9 cellular contexts compared by ENCODE assay signal in genomic region chr12:106300761-106301160, GRCh38. TPM values are rescaled to one million over a fixed set of nuclear protein-coding genes. Genes with fewer than 3 reads are reported as not detected.
DNase-seq lines count a peak whose midpoint lies in the region; ATAC-seq and TF ChIP-seq lines count a peak whose summit lies in the region.
"Had no signal": no experiment of that assay in that cellular context is flagged by ENCODE, and none has a peak within 500 bp of the region (broad histone marks: within the 10 kb centered on the region; RNA-seq: fewer than 3 reads in every experiment).

No MANE protein-coding gene starts in this region.

- TF ChIP-seq CTCF in CD14-positive monocyte (IDR thresholded peaks at IDR 0.05) (no peak), IMR-90 (conservative IDR thresholded peaks at IDR 0.05; ENCODE audit: low read depth, low read length) (no peak), osteocyte (IDR thresholded peaks at IDR 0.05) (no peak)

- no peak overlapping the region for H3K4ac ChIP-seq in IMR-90 (ENCODE audit: low read depth, low read length)

- H3K27me3 Mint-ChIP-seq in CD14-positive monocyte (ENCODE audit: low read depth in 3 of 3) (peaks cover 0 to 1% (median 0%) of the 10 kb centered on the region in 3 donors), osteocyte (ENCODE audit: unreplicated experiment) (no peaks in the 10 kb centered on the region)

- H2BK120ac ChIP-seq in IMR-90 (ENCODE audit: low read depth, low read length): peak overlapping the region; percentile 49; the same call in 1 of the 2 replicates

- no peaks in the 10 kb centered on the region for H3K27me3 ChIP-seq in IMR-90 (ENCODE audit: control insufficient read depth, insufficient read depth, low read length)
- H3K27me3 ChIP-seq: uterus had no signal

- H2BK5ac ChIP-seq in IMR-90 (ENCODE audit: low read depth, low read length, poor library complexity, severe bottlenecking): no peak overlapping the region

- CTCF ChIA-PET in IMR-90 (lab: Yijun Ruan, JAX): no interaction called here

- peak overlapping the region; percentile 46; the same call in 1 of the 2 replicates for H2AK5ac ChIP-seq in IMR-90 (ENCODE audit: low read depth, low read length)

- peak overlapping the region in 1 of 2 experiments; percentile 16; a peak in 1 of 4 replicates for H4K8ac ChIP-seq in IMR-90 (ENCODE audit: low read depth in 2 of 2, low read length in 2 of 2)

- H3K27ac Mint-ChIP-seq in CD14-positive monocyte (peak overlapping the region in 5 of 7 donors; percentile 15 to 99 (median 43)), osteocyte (ENCODE audit: unreplicated experiment) (peak overlapping the region; percentile 86)

- H4K91ac ChIP-seq in IMR-90 (ENCODE audit: insufficient read depth, low read depth, low read length): no peak overlapping the region

- no peak overlapping the region for H2AK9ac ChIP-seq in IMR-90 (replicated peaks; ENCODE audit: low read depth, low read length, poor library complexity)

- no peak overlapping the region for H4K5ac ChIP-seq in IMR-90 (ENCODE audit: low read depth, low read length)

- H4K20me1 ChIP-seq in IMR-90 (ENCODE audit: insufficient read depth, low read length): no peaks in the 10 kb centered on the region

- intact Hi-C loops in CD14-positive monocyte (cut with micrococcal nuclease) (loop anchor here (5.0 kb wide), 4 partner anchors 37 to 73 kb away; partner anchors contain the start of genes CKAP4 (in 2 of the 2) and POLR3B (in 2 of the 2)), IMR-90 (cut with micrococcal nuclease) (no loop called here)

- H3K4me1 Mint-ChIP-seq in CD14-positive monocyte: peaks cover 37% of the 10 kb centered on the region
- peaks cover 37% of the 10 kb centered on the region for H3K4me1 Mint-ChIP-seq in osteocyte (ENCODE audit: unreplicated experiment)

- peak overlapping the region; percentile 5; the same call in 1 of the 2 replicates for H3K18ac ChIP-seq in IMR-90 (ENCODE audit: low read depth, low read length)

- H3K79me1 ChIP-seq in IMR-90 (ENCODE audit: low read depth in 1 of 2, low read length in 2 of 2): peaks cover 4 to 25% of the 10 kb centered on the region in 2 experiments; a peak in 3 of 4 replicates

- H2BK15ac ChIP-seq in IMR-90 (ENCODE audit: low read depth, low read length): no peak overlapping the region; the same call in 2 of the 3 replicates

- ATAC-seq in IMR-90 (ENCODE audit: low read depth): no peak
- no peak for ATAC-seq in HG02759 (IDR thresholded peaks at IDR 0.05; ENCODE audit: unreplicated experiment)

- peaks cover 9% of the 10 kb centered on the region for H3K4me1 ChIP-seq in IMR-90 (ENCODE audit: control insufficient read depth, insufficient read depth, low read length)

- no peak overlapping the region for H3K27ac ChIP-seq in IMR-90 (ENCODE audit: insufficient read depth, low read length)

- no peak for TF ChIP-seq RAD21 in IMR-90 (IDR thresholded peaks at IDR 0.05; ENCODE audit: low read length)

- H3K23ac ChIP-seq in IMR-90 (ENCODE audit: low read depth, low read length): no peak overlapping the region

- DNase-seq in CD14-positive monocyte (ENCODE audit: low spot score) (peak; percentile 50), IMR-90 (no peak), dermis microvascular lymphatic vessel endothelial cell (ENCODE audit: low read depth in 2 of 2) (peak; percentile 71 to 74), osteocyte (ENCODE audit: extremely low spot score, unreplicated experiment) (no peak), C1 segment of cervical spinal cord (lab: John Stamatoyannopoulos, UW) (no peak), GDM1 (lab: John Stamatoyannopoulos, UW) (no peak)
- DNase-seq in NK-92 treated with Interleukin-12 subunit alpha and Interleukin-12 subunit beta, amount 100 ng/mL, for 24 hours (lab: John Stamatoyannopoulos, UW): no peak
- DNase-seq: uterus had no signal

- H3K4me2 ChIP-seq in IMR-90 (ENCODE audit: low read depth, low read length): no peak overlapping the region

- no peak overlapping the region for H3K4me3 ChIP-seq in IMR-90 (ENCODE audit: insufficient read depth, low read depth, low read length)
- H3K4me3 ChIP-seq: uterus had no signal

- H3K9me1 ChIP-seq in IMR-90 (ENCODE audit: insufficient read depth, low read length): peaks cover 7% of the 10 kb centered on the region; the same call in 1 of the 2 replicates

- dilution Hi-C loops in IMR-90 (cut with HindIII; ENCODE audit: low sequenced_read_pairs, unreplicated experiment): no loop called here

- no peaks in the 10 kb centered on the region for H3K36me3 ChIP-seq in IMR-90 (ENCODE audit: control insufficient read depth, insufficient read depth, low read length)
- H3K36me3 ChIP-seq: uterus had no signal

- POLR2A ChIA-PET in IMR-90 (lab: Charles Lee; ENCODE audit: unreplicated experiment): no interaction called here

- peaks cover 4 to 12% of the 10 kb centered on the region in 2 donors for H3K36me3 Mint-ChIP-seq in CD14-positive monocyte
- peaks cover 6% of the 10 kb centered on the region for H3K36me3 Mint-ChIP-seq in osteocyte (ENCODE audit: unreplicated experiment)

- no peak overlapping the region for H3K56ac ChIP-seq in IMR-90 (ENCODE audit: extremely low read depth, insufficient read depth, low read length)

- no CpG with 5 or more reads among the region's 1 CpG for WGBS in IMR-90 (ENCODE audit: extremely low coverage in 2 of 2, insufficient read length in 1 of 2), 2 experiments

- BruUV-seq in IMR-90 (replicated peaks; lab: Mats Ljungman, UMichigan): no TSS peak

- H2BK20ac ChIP-seq in IMR-90 (ENCODE audit: low read depth, low read length): 0 out of 2 replicates have a peak overlapping the region, but pooled peaks have one; percentile 24

- in situ Hi-C loops in IMR-90 (cut with MboI; ENCODE audit: low sequenced_read_pairs): no loop called here

- no peak overlapping the region for H3K4me3 Mint-ChIP-seq in CD14-positive monocyte
- peak overlapping the region; percentile 77 for H3K4me3 Mint-ChIP-seq in osteocyte (ENCODE audit: unreplicated experiment)

- H3K14ac ChIP-seq in IMR-90 (replicated peaks; ENCODE audit: low read depth, low read length): no peak overlapping the region

- no peaks in the 10 kb centered on the region for H3K9me3 ChIP-seq in IMR-90 (ENCODE audit: control insufficient read depth, insufficient read depth, low read length)
- H3K9me3 ChIP-seq: uterus had no signal

- H3K9me3 Mint-ChIP-seq in CD14-positive monocyte (no peaks in the 10 kb centered on the region), osteocyte (ENCODE audit: unreplicated experiment) (no peaks in the 10 kb centered on the region)

- TF ChIP-seq POLR2A in IMR-90 (IDR thresholded peaks at IDR 0.05; ENCODE audit: low read depth, low read length): no peak

- no peak overlapping the region for H3K9ac ChIP-seq in IMR-90 (ENCODE audit: low read depth, low read length)

- no peak overlapping the region for H2AFZ ChIP-seq in IMR-90 (replicated peaks; ENCODE audit: low read length, poor library complexity)

TF ChIP-seq in IMR-90, 13 proteins besides CTCF, POLR2A, EP300 and RAD21:
- TF ChIP-seq BHLHE40 (IDR thresholded peaks at IDR 0.05; ENCODE audit: low read depth, low read length) (no peak), RCOR1 (IDR thresholded peaks at IDR 0.05; ENCODE audit: insufficient replicate concordance, low read length) (no peak), RFX5 (IDR thresholded peaks at IDR 0.05; ENCODE audit: low read depth, low read length) (no peak), SMC3 (IDR thresholded peaks at IDR 0.05; ENCODE audit: low read depth, low read length) (no peak), CHD1 (IDR thresholded peaks at IDR 0.05; ENCODE audit: low read depth, low read length) (no peak), NFE2L2 (IDR thresholded peaks at IDR 0.05; ENCODE audit: low read depth, low read length) (no peak)

RNA-seq across cellular contexts. Expression of gene TCP11L2, which starts 1.8 kb away (rescaled TPM):
- polyA plus RNA-seq in CD14-positive monocyte: 10 to 100 TPM; 23.5 to 37.3 TPM
- 26.4 and 32.8 TPM in 2 replicates for total RNA-seq in IMR-90 (2012; rRNA removed)
- polyA plus RNA-seq in IMR-90 (2012; rRNA removed): 6.0 and 7.3 TPM in 2 replicates
- 2.3 and 3.3 TPM in 2 replicates for polyA plus RNA-seq in IMR-90 (2012; cell fraction: cytosol; rRNA removed)
- 3.4 and 22.1 TPM in 2 replicates for polyA plus RNA-seq in IMR-90 (2012; cell fraction: nucleus; rRNA removed; ENCODE audit: low replicate concordance)
- 42.7 and 64.4 TPM in 2 replicates for total RNA-seq in dermis microvascular lymphatic vessel endothelial cell
- 42.7 and 46.9 TPM in 2 replicates for total RNA-seq in osteocyte

RNA-seq across cellular contexts. Expression of gene CKAP4, which starts 52.9 kb away (rescaled TPM):
- 10 to 100 TPM; 46.9 to 59.4 TPM for polyA plus RNA-seq in CD14-positive monocyte
- total RNA-seq in IMR-90 (2012; rRNA removed): 94.5 and 113 TPM in 2 replicates
- 282 and 297 TPM in 2 replicates for polyA plus RNA-seq in IMR-90 (2012; rRNA removed)
- 164 and 189 TPM in 2 replicates for polyA plus RNA-seq in IMR-90 (2012; cell fraction: cytosol; rRNA removed)
- polyA plus RNA-seq in IMR-90 (2012; cell fraction: nucleus; rRNA removed; ENCODE audit: low replicate concordance): 79.4 and 107 TPM in 2 replicates
- 36.2 and 55.9 TPM in 2 replicates for total RNA-seq in dermis microvascular lymphatic vessel endothelial cell
- total RNA-seq in osteocyte: 182 and 197 TPM in 2 replicates

RNA-seq across cellular contexts. Expression of gene POLR3B, which starts 56.8 kb away (rescaled TPM):
- polyA plus RNA-seq in CD14-positive monocyte (1 to 10 TPM; 2.0 to 2.6 TPM), IMR-90 (2012; rRNA removed) (6.4 and 6.9 TPM in 2 replicates)
- total RNA-seq in IMR-90 (2012; rRNA removed) (15.4 and 20.0 TPM in 2 replicates), dermis microvascular lymphatic vessel endothelial cell (5.9 and 6.4 TPM in 2 replicates), osteocyte (8.1 and 8.4 TPM in 2 replicates)
- 2.2 and 2.8 TPM in 2 replicates for polyA plus RNA-seq in IMR-90 (2012; cell fraction: cytosol; rRNA removed)
- polyA plus RNA-seq in IMR-90 (2012; cell fraction: nucleus; rRNA removed; ENCODE audit: low replicate concordance): 1.5 and 5.6 TPM in 2 replicates

Comparison
In these comparisons a context has a peak if more than half of its experiments do, and no peak if none do; other contexts are left out.
1. DNase-seq: peak in CD14-positive monocyte (single experiment) and dermis microvascular lymphatic vessel endothelial cell (2 of 2); none in IMR-90 (single experiment), osteocyte (single experiment), C1 segment of cervical spinal cord (0 of 14), NK-92 treated with Interleukin-12 subunit alpha and Interleukin-12 subunit beta, amount 100 ng/mL, for 24 hours (single experiment) and GDM1 (single experiment).